2 cellular contexts compared by ENCODE assay signal in genomic region chr20:54122681-54123586, GRCh38.
TF ChIP-seq lines count a peak whose summit lies in the region.

No MANE protein-coding gene starts in this region.

TF ChIP-seq in HepG2, 621 proteins besides CTCF, POLR2A, EP300 and RAD21 (continues in another document):
- TF ChIP-seq ZNF441 (CRISPR knock-in tag; IDR thresholded peaks at IDR 0.05; ENCODE audit: borderline replicate concordance) (peak; percentile 16; the same call in 1 of the 2 replicates), SRSF4 (IDR thresholded peaks at IDR 0.05; ENCODE audit: low read depth, low read length, poor library complexity, severe bottlenecking) (no peak), NR2F1 (CRISPR knock-in tag; IDR thresholded peaks at IDR 0.05) (peak in 1 of 2 experiments; percentile 36; a peak in 2 of 4 replicates), SKI (IDR thresholded peaks at IDR 0.05; ENCODE audit: partially characterized antibody) (peak; percentile 62), CHD4 (IDR thresholded peaks at IDR 0.05; ENCODE audit: borderline replicate concordance, low read length) (no peak; the same call in 1 of the 2 replicates), ZNF770 (CRISPR knock-in tag; IDR thresholded peaks at IDR 0.05) (0 out of 2 replicates have a peak, but pooled peaks have one; percentile 17), ZBTB33 (CRISPR knock-in tag; IDR thresholded peaks at IDR 0.05) (0 out of 2 replicates have a peak, but pooled peaks have one; percentile 27), ATF4 (CRISPR knock-in tag; IDR thresholded peaks at IDR 0.05) (0 out of 4 replicates have a peak, but pooled peaks of 1 of the 2 experiments have one; percentile 40), TBL1XR1 (IDR thresholded peaks at IDR 0.05; ENCODE audit: borderline replicate concordance, low read length, partially characterized antibody) (peak; percentile 59), ZFP37 (CRISPR knock-in tag; IDR thresholded peaks at IDR 0.05; ENCODE audit: borderline replicate concordance) (0 out of 2 replicates have a peak, but pooled peaks have one; percentile 59), ZNF724P (CRISPR knock-in tag; IDR thresholded peaks at IDR 0.05; ENCODE audit: borderline replicate concordance) (no peak), ZNF720 (CRISPR knock-in tag; IDR thresholded peaks at IDR 0.05) (0 out of 2 replicates have a peak, but pooled peaks have one; percentile 30), FOXO4 (CRISPR knock-in tag; conservative IDR thresholded peaks at IDR 0.05) (no peak), ZNF383 (CRISPR knock-in tag; IDR thresholded peaks at IDR 0.05; ENCODE audit: borderline replicate concordance) (0 out of 2 replicates have a peak, but pooled peaks have one; percentile 23), NR2F2 (IDR thresholded peaks at IDR 0.05; ENCODE audit: borderline replicate concordance, low read depth) (peak; percentile 57; the same call in 1 of the 2 replicates), ZNF878 (CRISPR knock-in tag; IDR thresholded peaks at IDR 0.05) (peak; percentile 59; the same call in 1 of the 2 replicates), HMG20B (CRISPR knock-in tag; conservative IDR thresholded peaks at IDR 0.05) (0 out of 2 replicates have a peak, but pooled peaks have one; percentile 19), HDAC6 (IDR thresholded peaks at IDR 0.05; ENCODE audit: low read depth, low read length) (no peak; the same call in 1 of the 2 replicates), ZC3H4 (CRISPR knock-in tag; IDR thresholded peaks at IDR 0.05; ENCODE audit: borderline replicate concordance) (peak; percentile 98), MIXL1 (CRISPR knock-in tag; IDR thresholded peaks at IDR 0.05) (peak; percentile 10; the same call in 1 of the 2 replicates), ZNF816 (CRISPR knock-in tag; IDR thresholded peaks at IDR 0.05; ENCODE audit: borderline replicate concordance) (0 out of 2 replicates have a peak, but pooled peaks have one; percentile 71), DBP (CRISPR knock-in tag; IDR thresholded peaks at IDR 0.05; ENCODE audit: not compliant biosample characterization) (no peak), KDM6A (CRISPR knock-in tag; IDR thresholded peaks at IDR 0.05; ENCODE audit: low read depth) (0 out of 2 replicates have a peak, but pooled peaks have one; percentile 9), SALL1 (CRISPR knock-in tag; IDR thresholded peaks at IDR 0.05) (peak; percentile 15; the same call in 1 of the 2 replicates), ZNF205 (CRISPR knock-in tag; IDR thresholded peaks at IDR 0.05) (peak; percentile 90)

TF ChIP-seq in H1, 55 proteins besides CTCF, POLR2A, EP300 and RAD21:
- TF ChIP-seq SIN3A (conservative IDR thresholded peaks at IDR 0.05 in 1 of 2, IDR thresholded peaks at IDR 0.05 in 1 of 2; ENCODE audit: low read depth in 1 of 2, low read length in 2 of 2) = no peak
- no peak for TF ChIP-seq TCF12 (IDR thresholded peaks at IDR 0.05; ENCODE audit: low read depth, low read length)
- TF ChIP-seq MAX (IDR thresholded peaks at IDR 0.05) = no peak
- no peak for TF ChIP-seq CBX5 (IDR thresholded peaks at IDR 0.05; ENCODE audit: low read depth, low read length)
- TF ChIP-seq SIX5 (IDR thresholded peaks at IDR 0.05; ENCODE audit: low read depth, low read length) = no peak
- TF ChIP-seq CHD7 (IDR thresholded peaks at IDR 0.05; ENCODE audit: insufficient replicate concordance, low read length) = no peak
- no peak for TF ChIP-seq CTBP2 (IDR thresholded peaks at IDR 0.05; ENCODE audit: borderline replicate concordance, insufficient read depth, insufficient read length, low read length)
- TF ChIP-seq SP4 (IDR thresholded peaks at IDR 0.05; ENCODE audit: low read length) = no peak
- TF ChIP-seq RNF2 (IDR thresholded peaks at IDR 0.05; ENCODE audit: borderline replicate concordance, low read depth, low read length, missing control alignments, poor library complexity, severe bottlenecking) = no peak
- no peak for TF ChIP-seq CREB1 (IDR thresholded peaks at IDR 0.05)
- TF ChIP-seq E2F6 (IDR thresholded peaks at IDR 0.05) = no peak
- TF ChIP-seq BRCA1 (IDR thresholded peaks at IDR 0.05; ENCODE audit: low read depth, low read length) = no peak
- TF ChIP-seq MAFK (IDR thresholded peaks at IDR 0.05; ENCODE audit: low read depth, low read length) = no peak
- TF ChIP-seq HDAC6 (IDR thresholded peaks at IDR 0.05; ENCODE audit: low read depth, low read length) = no peak
- TF ChIP-seq HDAC2 (IDR thresholded peaks at IDR 0.05; ENCODE audit: borderline replicate concordance in 1 of 2, low read depth in 2 of 2, low read length in 2 of 2) = no peak
- no peak for TF ChIP-seq CHD2 (IDR thresholded peaks at IDR 0.05; ENCODE audit: low read length)
- no peak for TF ChIP-seq KDM4A (IDR thresholded peaks at IDR 0.05; ENCODE audit: low read depth, low read length, severe bottlenecking)
- TF ChIP-seq GTF2F1 (IDR thresholded peaks at IDR 0.05; ENCODE audit: borderline replicate concordance, low read depth, low read length) = no peak
- TF ChIP-seq POLR2AphosphoS5 (IDR thresholded peaks at IDR 0.05; ENCODE audit: low read depth, low read length) = no peak
- no peak for TF ChIP-seq TAF7 (optimal IDR thresholded peaks at IDR 0.05; ENCODE audit: borderline replicate concordance, low read depth, low read length)
